8 cellular contexts compared by ENCODE assay signal in genomic region chr11:121452609-121453150, GRCh38.
DNase-seq lines count a peak whose midpoint lies in the region; ATAC-seq and TF ChIP-seq lines count a peak whose summit lies in the region.

TSS of gene SORL1-AS1 (minus strand) at chr11:121452967.

- H3K27ac ChIP-seq in AG04450 (ENCODE audit: low read depth, low read length) (no peak within 1 kb of the TSS), ectodermal cell (ENCODE audit: insufficient read depth, low read depth, low read length, poor library complexity, severe bottlenecking) (no peak within 1 kb of the TSS), tibial nerve (peak within 1 kb of the TSS in 2 of 4 donors; percentile 45 to 78), adrenal gland (peak within 1 kb of the TSS in 1 of 5 donors; percentile 4)

- peak within 1 kb of the TSS; percentile 93 to 99 (median 98) for H3K4me3 Mint-ChIP-seq in naive B cell

- intact Hi-C loops in adrenal gland (cut with DNase I), result loop anchor here in 1 of 2 donors (5.0 kb wide), 1 partner anchor 140 kb away; no protein-coding TSS in a partner anchor

- POLR2A ChIA-PET in AG04450 (lab: Yijun Ruan, JAX), result no interaction called here

- H3K4me1 Mint-ChIP-seq in naive B cell, result peaks cover 76 to 87% (median 85%) of the 10 kb centered on the region in 3 donors

- ATAC-seq in GM19395 (IDR thresholded peaks at IDR 0.05; ENCODE audit: unreplicated experiment), result peak; percentile 18
- peak; percentile 69 to 71 for ATAC-seq in naive B cell (ENCODE audit: low read depth in 2 of 2)

- DNase-seq in AG04450 (ENCODE audit: low read depth, low spot score), result no peak
- DNase-seq in HT-29 (ENCODE audit: low spot score), result peak; percentile 71
- peak; percentile 30 for DNase-seq in activated CD4-positive, alpha-beta T cell treated with anti-CD3 and anti-CD28 coated beads for 1 hour
- DNase-seq in naive B cell, result peak; percentile 58
- no peak for DNase-seq in tibial nerve (ENCODE audit: low spot score in 2 of 2)
- no peak for DNase-seq in adrenal gland

- no peaks in the 10 kb centered on the region for H3K36me3 ChIP-seq in ectodermal cell (ENCODE audit: control insufficient read depth, insufficient read depth, low read length)
- no peaks in the 10 kb centered on the region for H3K36me3 ChIP-seq in tibial nerve
- no peaks in the 10 kb centered on the region for H3K36me3 ChIP-seq in adrenal gland (replicated peaks in 1 of 2)

- CTCF ChIA-PET in AG04450 (lab: Charles Lee), result interaction anchor here (0.8 to 1.7 kb wide), 4 partner anchors 10 to 68 kb away, joined by 3 to 8 read pairs (median 5); no protein-coding TSS in a partner anchor

- peaks cover 0 to 1% of the 10 kb centered on the region in 2 donors for H3K36me3 Mint-ChIP-seq in naive B cell

- H3K4me3 ChIP-seq in AG04450 (ENCODE audit: low read depth, low read length) (peak within 1 kb of the TSS; percentile 74), ectodermal cell (ENCODE audit: insufficient read depth, low read depth, low read length) (peak within 1 kb of the TSS; percentile 92), tibial nerve (peak within 1 kb of the TSS; percentile 48 to 71 (median 63)), adrenal gland (peak within 1 kb of the TSS in 2 of 4 donors; percentile 59 to 69)

- 1 to 5% methylated on average over 19 to 21 of the region's 21 CpGs for WGBS in ectodermal cell, 2 experiments
- 5 to 7% methylated on average over 21 of the region's 21 CpGs for WGBS in tibial nerve, 2 donors
- 4 to 7% (median 6%) methylated on average over 19 to 21 of the region's 21 CpGs for WGBS in adrenal gland, 4 donors

- H3K9me3 Mint-ChIP-seq in naive B cell, result no peaks in the 10 kb centered on the region

- H3K27ac Mint-ChIP-seq in naive B cell, result peak within 1 kb of the TSS; percentile 92 to 100 (median 98)

- TF ChIP-seq EP300 in tibial nerve (IDR thresholded peaks at IDR 0.05), result no peak

- no peak for TF ChIP-seq POLR2A in tibial nerve (IDR thresholded peaks at IDR 0.05)
- no peak for TF ChIP-seq POLR2A in adrenal gland (IDR thresholded peaks at IDR 0.05)

- no peaks in the 10 kb centered on the region for H3K27me3 Mint-ChIP-seq in naive B cell

- H3K4me1 ChIP-seq in ectodermal cell (ENCODE audit: control insufficient read depth, insufficient read depth, low read length) (peaks cover 13% of the 10 kb centered on the region), tibial nerve (peaks cover 0 to 17% (median 9%) of the 10 kb centered on the region in 4 donors), adrenal gland (replicated peaks in 1 of 2) (peaks cover 3 to 6% of the 10 kb centered on the region in 2 donors)

- H3K27me3 ChIP-seq in AG04450 (ENCODE audit: control insufficient read depth, insufficient read depth, low read length) (peaks cover 11% of the 10 kb centered on the region), ectodermal cell (ENCODE audit: control insufficient read depth, insufficient read depth, low read length, poor library complexity, severe bottlenecking) (peaks cover 4% of the 10 kb centered on the region), tibial nerve (peaks cover 0 to 27% of the 10 kb centered on the region in 2 donors), adrenal gland (no peaks in the 10 kb centered on the region)

- H3K9me3 ChIP-seq in AG04450 (ENCODE audit: control insufficient read depth, insufficient read depth, low read length), result no peaks in the 10 kb centered on the region; the same call in 1 of the 2 replicates
- no peaks in the 10 kb centered on the region for H3K9me3 ChIP-seq in ectodermal cell (ENCODE audit: control insufficient read depth, low read length)
- H3K9me3 ChIP-seq in tibial nerve, result no peaks in the 10 kb centered on the region
- H3K9me3 ChIP-seq in adrenal gland (replicated peaks in 1 of 3), result no peaks in the 10 kb centered on the region

- TF ChIP-seq CTCF in AG04450 (IDR thresholded peaks at IDR 0.05; ENCODE audit: low read depth, low read length) (no peak), tibial nerve (IDR thresholded peaks at IDR 0.05) (no peak), adrenal gland (IDR thresholded peaks at IDR 0.05) (no peak)

Comparison
In these comparisons a context has a peak if more than half of its experiments do, and no peak if none do; other contexts are left out.
1. DNase-seq: peak in HT-29 (single experiment), activated CD4-positive, alpha-beta T cell treated with anti-CD3 and anti-CD28 coated beads for 1 hour (single experiment) and naive B cell (single experiment); none in AG04450 (single experiment), tibial nerve (0 of 2) and adrenal gland (0 of 7).